ENCODE assay signal across 3 cellular contexts in the genomic region with DNA sequence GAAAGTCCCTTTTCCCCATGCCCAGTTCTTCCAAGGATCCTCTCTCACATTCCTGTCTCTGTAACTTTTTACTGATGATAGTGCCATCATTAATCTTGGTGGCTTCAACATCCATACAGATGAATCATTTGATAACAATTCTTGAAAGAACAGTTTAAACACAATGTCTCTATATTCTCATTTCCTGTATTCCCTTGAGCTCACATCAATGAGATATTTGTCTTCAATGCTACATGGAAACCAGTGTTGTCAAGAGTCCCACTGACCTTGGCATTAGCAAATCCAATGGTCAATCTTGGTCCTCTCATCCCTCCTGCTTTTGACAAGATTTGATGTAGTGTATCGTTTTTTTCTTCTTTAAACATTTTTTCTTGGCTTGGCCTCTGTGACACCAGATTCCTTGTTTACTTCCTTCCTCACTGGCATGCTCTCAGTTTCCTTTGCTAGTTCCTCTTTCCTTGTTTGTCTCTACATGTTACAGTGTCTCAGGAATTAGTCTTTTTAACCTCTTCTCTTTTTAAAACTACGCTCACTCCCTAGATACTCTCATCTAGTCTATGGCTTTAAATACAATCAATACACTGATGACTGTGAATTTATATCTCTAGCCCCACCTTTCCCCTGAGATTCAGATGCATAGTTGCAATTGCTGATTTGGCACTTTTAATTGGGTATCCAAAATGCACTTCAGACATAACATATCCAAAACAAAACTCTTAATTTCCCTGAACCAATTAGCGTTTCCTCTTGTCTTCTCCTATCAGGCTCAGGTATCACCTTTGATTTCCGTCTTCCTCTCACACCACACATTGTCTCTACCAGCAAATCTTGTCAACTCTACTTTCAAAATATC.
A peak's percentile ranks its signal among the peaks of the same experiment; 100 is the strongest.
TF ChIP-seq lines count a peak whose summit lies in the region.

No MANE protein-coding gene starts in this region.

TF ChIP-seq in SK-N-SH treated with all-trans-retinoic acid at 6 μM for 48 hours, 23 proteins besides CTCF, POLR2A, EP300 and RAD21 (continued from another document and continues in another):
- TF ChIP-seq, protein P1, sequence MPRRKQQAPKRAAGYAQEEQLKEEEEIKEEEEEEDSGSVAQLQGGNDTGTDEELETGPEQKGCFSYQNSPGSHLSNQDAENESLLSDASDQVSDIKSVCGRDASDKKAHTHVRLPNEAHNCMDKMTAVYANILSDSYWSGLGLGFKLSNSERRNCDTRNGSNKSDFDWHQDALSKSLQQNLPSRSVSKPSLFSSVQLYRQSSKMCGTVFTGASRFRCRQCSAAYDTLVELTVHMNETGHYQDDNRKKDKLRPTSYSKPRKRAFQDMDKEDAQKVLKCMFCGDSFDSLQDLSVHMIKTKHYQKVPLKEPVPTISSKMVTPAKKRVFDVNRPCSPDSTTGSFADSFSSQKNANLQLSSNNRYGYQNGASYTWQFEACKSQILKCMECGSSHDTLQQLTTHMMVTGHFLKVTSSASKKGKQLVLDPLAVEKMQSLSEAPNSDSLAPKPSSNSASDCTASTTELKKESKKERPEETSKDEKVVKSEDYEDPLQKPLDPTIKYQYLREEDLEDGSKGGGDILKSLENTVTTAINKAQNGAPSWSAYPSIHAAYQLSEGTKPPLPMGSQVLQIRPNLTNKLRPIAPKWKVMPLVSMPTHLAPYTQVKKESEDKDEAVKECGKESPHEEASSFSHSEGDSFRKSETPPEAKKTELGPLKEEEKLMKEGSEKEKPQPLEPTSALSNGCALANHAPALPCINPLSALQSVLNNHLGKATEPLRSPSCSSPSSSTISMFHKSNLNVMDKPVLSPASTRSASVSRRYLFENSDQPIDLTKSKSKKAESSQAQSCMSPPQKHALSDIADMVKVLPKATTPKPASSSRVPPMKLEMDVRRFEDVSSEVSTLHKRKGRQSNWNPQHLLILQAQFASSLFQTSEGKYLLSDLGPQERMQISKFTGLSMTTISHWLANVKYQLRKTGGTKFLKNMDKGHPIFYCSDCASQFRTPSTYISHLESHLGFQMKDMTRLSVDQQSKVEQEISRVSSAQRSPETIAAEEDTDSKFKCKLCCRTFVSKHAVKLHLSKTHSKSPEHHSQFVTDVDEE (CRISPR knock-in tag; IDR thresholded peaks at IDR 0.05), result no peak
- TF ChIP-seq, protein P2, sequence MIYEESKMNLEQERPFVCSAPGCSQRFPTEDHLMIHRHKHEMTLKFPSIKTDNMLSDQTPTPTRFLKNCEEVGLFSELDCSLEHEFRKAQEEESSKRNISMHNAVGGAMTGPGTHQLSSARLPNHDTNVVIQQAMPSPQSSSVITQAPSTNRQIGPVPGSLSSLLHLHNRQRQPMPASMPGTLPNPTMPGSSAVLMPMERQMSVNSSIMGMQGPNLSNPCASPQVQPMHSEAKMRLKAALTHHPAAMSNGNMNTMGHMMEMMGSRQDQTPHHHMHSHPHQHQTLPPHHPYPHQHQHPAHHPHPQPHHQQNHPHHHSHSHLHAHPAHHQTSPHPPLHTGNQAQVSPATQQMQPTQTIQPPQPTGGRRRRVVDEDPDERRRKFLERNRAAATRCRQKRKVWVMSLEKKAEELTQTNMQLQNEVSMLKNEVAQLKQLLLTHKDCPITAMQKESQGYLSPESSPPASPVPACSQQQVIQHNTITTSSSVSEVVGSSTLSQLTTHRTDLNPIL (CRISPR knock-in tag; IDR thresholded peaks at IDR 0.05; ENCODE audit: low read depth), result no peak
- TF ChIP-seq, protein P3, sequence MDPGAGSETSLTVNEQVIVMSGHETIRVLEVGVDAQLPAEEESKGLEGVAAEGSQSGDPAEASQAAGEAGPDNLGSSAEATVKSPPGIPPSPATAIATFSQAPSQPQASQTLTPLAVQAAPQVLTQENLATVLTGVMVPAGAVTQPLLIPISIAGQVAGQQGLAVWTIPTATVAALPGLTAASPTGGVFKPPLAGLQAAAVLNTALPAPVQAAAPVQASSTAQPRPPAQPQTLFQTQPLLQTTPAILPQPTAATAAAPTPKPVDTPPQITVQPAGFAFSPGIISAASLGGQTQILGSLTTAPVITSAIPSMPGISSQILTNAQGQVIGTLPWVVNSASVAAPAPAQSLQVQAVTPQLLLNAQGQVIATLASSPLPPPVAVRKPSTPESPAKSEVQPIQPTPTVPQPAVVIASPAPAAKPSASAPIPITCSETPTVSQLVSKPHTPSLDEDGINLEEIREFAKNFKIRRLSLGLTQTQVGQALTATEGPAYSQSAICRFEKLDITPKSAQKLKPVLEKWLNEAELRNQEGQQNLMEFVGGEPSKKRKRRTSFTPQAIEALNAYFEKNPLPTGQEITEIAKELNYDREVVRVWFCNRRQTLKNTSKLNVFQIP (CRISPR knock-in tag; IDR thresholded peaks at IDR 0.05; ENCODE audit: borderline replicate concordance, low read depth), result no peak
- no peak for TF ChIP-seq ZNF70 (CRISPR knock-in tag; IDR thresholded peaks at IDR 0.05)
- no peak for TF ChIP-seq ISL1 (CRISPR knock-in tag; IDR thresholded peaks at IDR 0.05)

TF ChIP-seq in endothelial cell of umbilical vein, 7 proteins besides CTCF, POLR2A, EP300 and RAD21 (continued from another document):
- TF ChIP-seq FOS (IDR thresholded peaks at IDR 0.05; ENCODE audit: borderline replicate concordance, insufficient read depth, low read length), result peak; percentile 46
TF ChIP-seq in endothelial cell of umbilical vein: peak in this region for 3.

TF ChIP-seq in GM23338, 12 proteins besides CTCF, POLR2A, EP300 and RAD21 (continued from another document):
- TF ChIP-seq, protein P4, sequence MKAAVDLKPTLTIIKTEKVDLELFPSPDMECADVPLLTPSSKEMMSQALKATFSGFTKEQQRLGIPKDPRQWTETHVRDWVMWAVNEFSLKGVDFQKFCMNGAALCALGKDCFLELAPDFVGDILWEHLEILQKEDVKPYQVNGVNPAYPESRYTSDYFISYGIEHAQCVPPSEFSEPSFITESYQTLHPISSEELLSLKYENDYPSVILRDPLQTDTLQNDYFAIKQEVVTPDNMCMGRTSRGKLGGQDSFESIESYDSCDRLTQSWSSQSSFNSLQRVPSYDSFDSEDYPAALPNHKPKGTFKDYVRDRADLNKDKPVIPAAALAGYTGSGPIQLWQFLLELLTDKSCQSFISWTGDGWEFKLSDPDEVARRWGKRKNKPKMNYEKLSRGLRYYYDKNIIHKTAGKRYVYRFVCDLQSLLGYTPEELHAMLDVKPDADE (IDR thresholded peaks at IDR 0.05), result no peak
- TF ChIP-seq ZNF331 (CRISPR knock-in tag; IDR thresholded peaks at IDR 0.05; ENCODE audit: low read depth) (no peak), ZNF114 (CRISPR knock-in tag; IDR thresholded peaks at IDR 0.05) (no peak), POLR2AphosphoS5 (IDR thresholded peaks at IDR 0.05; ENCODE audit: low read depth) (no peak), STAT1 (IDR thresholded peaks at IDR 0.05; ENCODE audit: unreplicated experiment) (no peak), EZH2phosphoT487 (IDR thresholded peaks at IDR 0.05; ENCODE audit: unreplicated experiment) (no peak), NANOG (IDR thresholded peaks at IDR 0.05; ENCODE audit: borderline replicate concordance) (no peak), JUNB (IDR thresholded peaks at IDR 0.05; ENCODE audit: unreplicated experiment) (no peak), CREB1 (CRISPR knock-in tag; IDR thresholded peaks at IDR 0.05; ENCODE audit: low read depth) (no peak)
- TF ChIP-seq, protein P5, sequence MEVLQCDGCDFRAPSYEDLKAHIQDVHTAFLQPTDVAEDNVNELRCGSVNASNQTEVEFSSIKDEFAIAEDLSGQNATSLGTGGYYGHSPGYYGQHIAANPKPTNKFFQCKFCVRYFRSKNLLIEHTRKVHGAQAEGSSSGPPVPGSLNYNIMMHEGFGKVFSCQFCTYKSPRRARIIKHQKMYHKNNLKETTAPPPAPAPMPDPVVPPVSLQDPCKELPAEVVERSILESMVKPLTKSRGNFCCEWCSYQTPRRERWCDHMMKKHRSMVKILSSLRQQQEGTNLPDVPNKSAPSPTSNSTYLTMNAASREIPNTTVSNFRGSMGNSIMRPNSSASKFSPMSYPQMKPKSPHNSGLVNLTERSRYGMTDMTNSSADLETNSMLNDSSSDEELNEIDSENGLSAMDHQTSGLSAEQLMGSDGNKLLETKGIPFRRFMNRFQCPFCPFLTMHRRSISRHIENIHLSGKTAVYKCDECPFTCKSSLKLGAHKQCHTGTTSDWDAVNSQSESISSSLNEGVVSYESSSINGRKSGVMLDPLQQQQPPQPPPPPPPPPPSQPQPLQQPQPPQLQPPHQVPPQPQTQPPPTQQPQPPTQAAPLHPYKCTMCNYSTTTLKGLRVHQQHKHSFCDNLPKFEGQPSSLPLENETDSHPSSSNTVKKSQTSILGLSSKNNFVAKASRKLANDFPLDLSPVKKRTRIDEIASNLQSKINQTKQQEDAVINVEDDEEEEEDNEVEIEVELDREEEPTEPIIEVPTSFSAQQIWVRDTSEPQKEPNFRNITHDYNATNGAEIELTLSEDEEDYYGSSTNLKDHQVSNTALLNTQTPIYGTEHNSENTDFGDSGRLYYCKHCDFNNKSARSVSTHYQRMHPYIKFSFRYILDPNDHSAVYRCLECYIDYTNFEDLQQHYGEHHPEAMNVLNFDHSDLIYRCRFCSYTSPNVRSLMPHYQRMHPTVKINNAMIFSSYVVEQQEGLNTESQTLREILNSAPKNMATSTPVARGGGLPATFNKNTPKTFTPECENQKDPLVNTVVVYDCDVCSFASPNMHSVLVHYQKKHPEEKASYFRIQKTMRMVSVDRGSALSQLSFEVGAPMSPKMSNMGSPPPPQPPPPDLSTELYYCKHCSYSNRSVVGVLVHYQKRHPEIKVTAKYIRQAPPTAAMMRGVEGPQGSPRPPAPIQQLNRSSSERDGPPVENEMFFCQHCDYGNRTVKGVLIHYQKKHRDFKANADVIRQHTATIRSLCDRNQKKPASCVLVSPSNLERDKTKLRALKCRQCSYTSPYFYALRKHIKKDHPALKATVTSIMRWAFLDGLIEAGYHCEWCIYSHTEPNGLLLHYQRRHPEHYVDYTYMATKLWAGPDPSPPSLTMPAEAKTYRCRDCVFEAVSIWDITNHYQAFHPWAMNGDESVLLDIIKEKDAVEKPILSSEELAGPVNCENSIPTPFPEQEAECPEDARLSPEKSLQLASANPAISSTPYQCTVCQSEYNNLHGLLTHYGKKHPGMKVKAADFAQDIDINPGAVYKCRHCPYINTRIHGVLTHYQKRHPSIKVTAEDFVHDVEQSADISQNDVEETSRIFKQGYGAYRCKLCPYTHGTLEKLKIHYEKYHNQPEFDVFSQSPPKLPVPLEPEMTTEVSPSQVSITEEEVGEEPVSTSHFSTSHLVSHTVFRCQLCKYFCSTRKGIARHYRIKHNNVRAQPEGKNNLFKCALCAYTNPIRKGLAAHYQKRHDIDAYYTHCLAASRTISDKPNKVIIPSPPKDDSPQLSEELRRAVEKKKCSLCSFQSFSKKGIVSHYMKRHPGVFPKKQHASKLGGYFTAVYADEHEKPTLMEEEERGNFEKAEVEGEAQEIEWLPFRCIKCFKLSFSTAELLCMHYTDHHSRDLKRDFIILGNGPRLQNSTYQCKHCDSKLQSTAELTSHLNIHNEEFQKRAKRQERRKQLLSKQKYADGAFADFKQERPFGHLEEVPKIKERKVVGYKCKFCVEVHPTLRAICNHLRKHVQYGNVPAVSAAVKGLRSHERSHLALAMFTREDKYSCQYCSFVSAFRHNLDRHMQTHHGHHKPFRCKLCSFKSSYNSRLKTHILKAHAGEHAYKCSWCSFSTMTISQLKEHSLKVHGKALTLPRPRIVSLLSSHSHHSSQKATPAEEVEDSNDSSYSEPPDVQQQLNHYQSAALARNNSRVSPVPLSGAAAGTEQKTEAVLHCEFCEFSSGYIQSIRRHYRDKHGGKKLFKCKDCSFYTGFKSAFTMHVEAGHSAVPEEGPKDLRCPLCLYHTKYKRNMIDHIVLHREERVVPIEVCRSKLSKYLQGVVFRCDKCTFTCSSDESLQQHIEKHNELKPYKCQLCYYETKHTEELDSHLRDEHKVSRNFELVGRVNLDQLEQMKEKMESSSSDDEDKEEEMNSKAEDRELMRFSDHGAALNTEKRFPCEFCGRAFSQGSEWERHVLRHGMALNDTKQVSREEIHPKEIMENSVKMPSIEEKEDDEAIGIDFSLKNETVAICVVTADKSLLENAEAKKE (CRISPR knock-in tag; IDR thresholded peaks at IDR 0.05), result no peak
- TF ChIP-seq, protein P6, sequence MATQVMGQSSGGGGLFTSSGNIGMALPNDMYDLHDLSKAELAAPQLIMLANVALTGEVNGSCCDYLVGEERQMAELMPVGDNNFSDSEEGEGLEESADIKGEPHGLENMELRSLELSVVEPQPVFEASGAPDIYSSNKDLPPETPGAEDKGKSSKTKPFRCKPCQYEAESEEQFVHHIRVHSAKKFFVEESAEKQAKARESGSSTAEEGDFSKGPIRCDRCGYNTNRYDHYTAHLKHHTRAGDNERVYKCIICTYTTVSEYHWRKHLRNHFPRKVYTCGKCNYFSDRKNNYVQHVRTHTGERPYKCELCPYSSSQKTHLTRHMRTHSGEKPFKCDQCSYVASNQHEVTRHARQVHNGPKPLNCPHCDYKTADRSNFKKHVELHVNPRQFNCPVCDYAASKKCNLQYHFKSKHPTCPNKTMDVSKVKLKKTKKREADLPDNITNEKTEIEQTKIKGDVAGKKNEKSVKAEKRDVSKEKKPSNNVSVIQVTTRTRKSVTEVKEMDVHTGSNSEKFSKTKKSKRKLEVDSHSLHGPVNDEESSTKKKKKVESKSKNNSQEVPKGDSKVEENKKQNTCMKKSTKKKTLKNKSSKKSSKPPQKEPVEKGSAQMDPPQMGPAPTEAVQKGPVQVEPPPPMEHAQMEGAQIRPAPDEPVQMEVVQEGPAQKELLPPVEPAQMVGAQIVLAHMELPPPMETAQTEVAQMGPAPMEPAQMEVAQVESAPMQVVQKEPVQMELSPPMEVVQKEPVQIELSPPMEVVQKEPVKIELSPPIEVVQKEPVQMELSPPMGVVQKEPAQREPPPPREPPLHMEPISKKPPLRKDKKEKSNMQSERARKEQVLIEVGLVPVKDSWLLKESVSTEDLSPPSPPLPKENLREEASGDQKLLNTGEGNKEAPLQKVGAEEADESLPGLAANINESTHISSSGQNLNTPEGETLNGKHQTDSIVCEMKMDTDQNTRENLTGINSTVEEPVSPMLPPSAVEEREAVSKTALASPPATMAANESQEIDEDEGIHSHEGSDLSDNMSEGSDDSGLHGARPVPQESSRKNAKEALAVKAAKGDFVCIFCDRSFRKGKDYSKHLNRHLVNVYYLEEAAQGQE (IDR thresholded peaks at IDR 0.05; ENCODE audit: unreplicated experiment), result no peak
